In genomic region chr5:150428978-150429377, GRCh38 we compare ENCODE assay signal across 15 cellular contexts. TPM values are rescaled to one million over a fixed set of nuclear protein-coding genes. Genes with fewer than 3 reads are reported as not detected.
DNase-seq lines count a peak whose midpoint lies in the region; ATAC-seq and TF ChIP-seq lines count a peak whose summit lies in the region.
"Had no signal": no experiment of that assay in that cellular context is flagged by ENCODE, and none has a peak within 500 bp of the region (broad histone marks: within the 10 kb centered on the region; RNA-seq: fewer than 3 reads in every experiment).

No MANE protein-coding gene starts in this region.

- H3K27me3 Mint-ChIP-seq in IgD-negative memory B cell, result peaks cover 2% of the 10 kb centered on the region
- peaks cover 4% of the 10 kb centered on the region for H3K27me3 Mint-ChIP-seq in nephron progenitor cell (ENCODE audit: low read depth, poor library complexity)

- peak overlapping the region; percentile 94 for H3K27ac ChIP-seq in hepatocyte
- peak overlapping the region; percentile 95 for H3K27ac ChIP-seq in temporal lobe (ENCODE audit: low read depth, low read length)
- H3K27ac ChIP-seq: C4-2B, GM23248 had no signal

- H3K79me2 ChIP-seq in hepatocyte, result no peaks in the 10 kb centered on the region

- WGBS in hepatocyte (ENCODE audit: low lambda C conversion rate, missing lambda C conversion rate), result 67% methylated on average over 3 of the region's 5 CpGs

- H3K4me1 Mint-ChIP-seq in IgD-negative memory B cell (peaks cover 16 to 33% (median 30%) of the 10 kb centered on the region in 3 donors), nephron progenitor cell (peaks cover 23% of the 10 kb centered on the region)

- no peaks in the 10 kb centered on the region for H4K20me1 ChIP-seq in hepatocyte (ENCODE audit: insufficient read depth, poor library complexity, severe bottlenecking)

- H3K36me3 Mint-ChIP-seq in IgD-negative memory B cell (peaks cover 1% of the 10 kb centered on the region), nephron progenitor cell (ENCODE audit: low read depth) (no peaks in the 10 kb centered on the region)

- H3K9me3 ChIP-seq in hepatocyte (ENCODE audit: low read depth), result no peaks in the 10 kb centered on the region

- H3K9me3 Mint-ChIP-seq in IgD-negative memory B cell, result no peaks in the 10 kb centered on the region
- H3K9me3 Mint-ChIP-seq in nephron progenitor cell, result no peaks in the 10 kb centered on the region

- no peaks in the 10 kb centered on the region for H3K36me3 ChIP-seq in hepatocyte (replicated peaks; ENCODE audit: insufficient read depth, low read depth)

- H3K4me3 Mint-ChIP-seq in IgD-negative memory B cell (peak overlapping the region in 1 of 4 donors; percentile 87), nephron progenitor cell (no peak overlapping the region)

- no peaks in the 10 kb centered on the region for H3K9me2 ChIP-seq in hepatocyte (replicated peaks; ENCODE audit: insufficient read depth)

- ATAC-seq in HG03025 (IDR thresholded peaks at IDR 0.05; ENCODE audit: low FRiP score, unreplicated experiment) (no peak), GM21576 (IDR thresholded peaks at IDR 0.05; ENCODE audit: unreplicated experiment) (no peak)

- peak overlapping the region; percentile 52 for H3K4me2 ChIP-seq in hepatocyte

- H3K27ac Mint-ChIP-seq in IgD-negative memory B cell (peak overlapping the region in 2 of 3 donors; percentile 72 to 98), nephron progenitor cell (peak overlapping the region; percentile 68)

- H3K4me1 ChIP-seq in hepatocyte (ENCODE audit: insufficient read depth), result no peaks in the 10 kb centered on the region

- TF ChIP-seq CTCF in hepatocyte (IDR thresholded peaks at IDR 0.05; ENCODE audit: poor library complexity), result no peak
- no peak for TF ChIP-seq CTCF in nephron progenitor cell (IDR thresholded peaks at IDR 0.05)
- TF ChIP-seq CTCF in GM20000 (IDR thresholded peaks at IDR 0.05; ENCODE audit: extremely low read depth, missing control alignments), result no peak

- H2AFZ ChIP-seq in hepatocyte, result no peak overlapping the region
- H2AFZ ChIP-seq: GM23248 had no signal

- no peak overlapping the region for H3K4me3 ChIP-seq in hepatocyte
- H3K4me3 ChIP-seq: GM23248 had no signal

- no peaks in the 10 kb centered on the region for H3K27me3 ChIP-seq in hepatocyte

- DNase-seq in hepatocyte (ENCODE audit: low spot score), result no peak
- no peak for DNase-seq in nephron progenitor cell
- no peak for DNase-seq in GM20000 (ENCODE audit: low spot score)
- no peak for DNase-seq in SW480 (ENCODE audit: low spot score)
- DNase-seq: GM23248, Kasumi-1, NCI-H1417, NCI-H2029, NCI-H524, SIG-M5 had no signal

RNA-seq across cellular contexts. Expression of gene CD74, which starts 16.3 kb away (rescaled TPM):
- polyA plus RNA-seq in IgD-negative memory B cell (29,718 TPM), hepatocyte (103 and 107 TPM in 2 replicates)
- total RNA-seq in hepatocyte (51.1 and 57.2 TPM in 2 replicates), temporal lobe (2.5 TPM)
- total RNA-seq: GM23248 had no signal

RNA-seq across cellular contexts. Expression of gene RPS14, which starts 20.6 kb away (rescaled TPM):
- polyA plus RNA-seq in IgD-negative memory B cell (7,694 TPM), hepatocyte (1,067 and 1,087 TPM in 2 replicates)
- total RNA-seq in hepatocyte (2,319 and 2,589 TPM in 2 replicates), temporal lobe (1,676 TPM)

Comparison
In these comparisons a context has a peak if more than half of its experiments do, and no peak if none do; other contexts are left out.
1. RNA of gene CD74, which starts 16.3 kb away (total RNA-seq): 51.1 to 57.2 TPM in hepatocyte; 2.5 TPM in temporal lobe (single experiment); every median in the first group is over 10 times any median in the second.